In genomic region chr1:19424651-19425570, GRCh38 we compare ENCODE assay signal across 11 cellular contexts.
A peak's percentile ranks its signal among the peaks of the same experiment; 100 is the strongest.
DNase-seq lines count a peak whose midpoint lies in the region; ATAC-seq, FAIRE-seq and TF ChIP-seq lines count a peak whose summit lies in the region.
"Had no signal": no experiment of that assay in that cellular context is flagged by ENCODE, and none has a peak within 500 bp of the region (broad histone marks: within the 10 kb centered on the region; RNA-seq: fewer than 3 reads in every experiment).

No MANE protein-coding gene starts in this region.

- H3K4me3 ChIP-seq in transverse colon, result no peak overlapping the region

- DNase-seq in activated CD4-positive, alpha-beta T cell treated with anti-CD3 and anti-CD28 coated beads for 36 hours, result no peak
- DNase-seq in activated CD4-positive, alpha-beta T cell treated with anti-CD3 and anti-CD28 coated beads for 1 hour, result no peak
- DNase-seq in MCF 10A (ENCODE audit: unreplicated experiment) (peak; percentile 60), midbrain (lab: John Stamatoyannopoulos, UW) (peak; percentile 55), transverse colon (no peak), D721Med (ENCODE audit: insufficient read length, low spot score) (no peak), cortex of kidney (lab: John Stamatoyannopoulos, UW) (no peak)
- no peak for DNase-seq in activated effector memory CD4-positive, alpha-beta T cell treated with anti-CD3 and anti-CD28 coated beads, Interleukin-2, amount 50 U/mL, for 16 hours
- DNase-seq: activated CD4-positive, alpha-beta T cell treated with anti-CD3 and anti-CD28 coated beads for 48 hours; NCI-H524 had no signal

- WGBS in transverse colon (ENCODE audit: low coverage in 1 of 2), 2 donors, result 48 to 68% methylated on average over 2 to 6 of the region's 7 CpGs

- no peaks in the 10 kb centered on the region for H3K27me3 Mint-ChIP-seq in activated CD4-positive, alpha-beta T cell treated with anti-CD3 and anti-CD28 coated beads for 36 hours
- H3K27me3 Mint-ChIP-seq in MCF 10A (ENCODE audit: insufficient read depth, unreplicated experiment), result no peaks in the 10 kb centered on the region

- no peak for FAIRE-seq in D721Med (lab: Jason Lieb, UNC)
- FAIRE-seq: A204.1 had no signal

- no peaks in the 10 kb centered on the region for H3K27me3 ChIP-seq in transverse colon

- TF ChIP-seq CTCF in MCF 10A (IDR thresholded peaks at IDR 0.05; ENCODE audit: unreplicated experiment) (no peak), transverse colon (IDR thresholded peaks at IDR 0.05) (no peak), D721Med (IDR thresholded peaks at IDR 0.05; ENCODE audit: insufficient read depth, missing control alignments) (no peak)

- peak overlapping the region; percentile 80 to 93 (median 82) for H3K27ac ChIP-seq in transverse colon

- no peak for TF ChIP-seq EP300 in transverse colon (IDR thresholded peaks at IDR 0.05; ENCODE audit: low read depth)

- no peaks in the 10 kb centered on the region for H3K36me3 ChIP-seq in transverse colon

- intact Hi-C loops in activated CD4-positive, alpha-beta T cell treated with anti-CD3 and anti-CD28 coated beads for 36 hours (cut with DNase I, micrococcal nuclease), result no loop called here
- intact Hi-C loops in MCF 10A (cut with micrococcal nuclease), result no loop called here
- intact Hi-C loops in transverse colon (cut with DNase I; ENCODE audit: low total_unique reads), result no loop called here

- peaks cover 82% of the 10 kb centered on the region for H3K4me1 Mint-ChIP-seq in activated CD4-positive, alpha-beta T cell treated with anti-CD3 and anti-CD28 coated beads for 36 hours
- peaks cover 44% of the 10 kb centered on the region for H3K4me1 Mint-ChIP-seq in MCF 10A (ENCODE audit: insufficient read depth, unreplicated experiment)

- BruUV-seq in MCF 10A (replicated peaks; lab: Mats Ljungman, UMichigan), result no TSS peak

- no peak overlapping the region for H3K4me3 Mint-ChIP-seq in activated CD4-positive, alpha-beta T cell treated with anti-CD3 and anti-CD28 coated beads for 36 hours
- H3K4me3 Mint-ChIP-seq in MCF 10A (ENCODE audit: unreplicated experiment), result no peak overlapping the region

- peaks cover 10% of the 10 kb centered on the region for H3K36me3 Mint-ChIP-seq in activated CD4-positive, alpha-beta T cell treated with anti-CD3 and anti-CD28 coated beads for 36 hours (ENCODE audit: low read depth)
- no peaks in the 10 kb centered on the region for H3K36me3 Mint-ChIP-seq in MCF 10A (ENCODE audit: insufficient read depth, unreplicated experiment)

- peaks cover 54 to 96% (median 67%) of the 10 kb centered on the region in 4 donors for H3K4me1 ChIP-seq in transverse colon

- CTCF ChIA-PET in activated CD4-positive, alpha-beta T cell treated with anti-CD3 and anti-CD28 coated beads for 36 hours (lab: Charles Lee), result interaction anchor here (1.2 to 1.4 kb wide), 2 partner anchors 10 to 157 kb away, joined by 3 to 4 read pairs; no protein-coding TSS in a partner anchor
- CTCF ChIA-PET in MCF 10A (lab: Yijun Ruan, JAX), result interaction anchor here (0.9 to 1.6 kb wide), 2 partner anchors 20 to 236 kb away, joined by 3 read pairs; no protein-coding TSS in a partner anchor

- no peaks in the 10 kb centered on the region for H3K9me3 Mint-ChIP-seq in activated CD4-positive, alpha-beta T cell treated with anti-CD3 and anti-CD28 coated beads for 36 hours (ENCODE audit: low read depth)
- no peaks in the 10 kb centered on the region for H3K9me3 Mint-ChIP-seq in MCF 10A (ENCODE audit: unreplicated experiment)

- H3K27ac Mint-ChIP-seq in activated CD4-positive, alpha-beta T cell treated with anti-CD3 and anti-CD28 coated beads for 36 hours, result peak overlapping the region; percentile 66
- H3K27ac Mint-ChIP-seq in MCF 10A (ENCODE audit: low read depth, unreplicated experiment), result peak overlapping the region; percentile 49

- in situ Hi-C loops in transverse colon (cut with MboI; ENCODE audit: low pct_ligation_motif_present in 1 of 4, low pct_unique_long_range_greater_than_20kb in 1 of 4, low sequenced_read_pairs in 3 of 4), result no loop called here

- H3K9me3 ChIP-seq in transverse colon, result no peaks in the 10 kb centered on the region

- ATAC-seq in activated CD4-positive, alpha-beta T cell treated with anti-CD3 and anti-CD28 coated beads for 36 hours, result no peak

- POLR2A ChIA-PET in activated CD4-positive, alpha-beta T cell treated with anti-CD3 and anti-CD28 coated beads for 36 hours (lab: Charles Lee), result interaction anchor here (0.5 kb wide), 1 partner anchor 1489 kb away, joined by 7 read pairs; no protein-coding TSS in a partner anchor
- POLR2A ChIA-PET in MCF 10A (lab: Yijun Ruan, JAX), result interaction anchor here (0.6 to 0.9 kb wide), 3 partner anchors 26 to 179 kb away, joined by 3 read pairs; no protein-coding TSS in a partner anchor

- TF ChIP-seq POLR2A in transverse colon (IDR thresholded peaks at IDR 0.05), result no peak

Comparison
In these comparisons a context has a peak if more than half of its experiments do, and no peak if none do; other contexts are left out.
1. DNase-seq: peak in MCF 10A (single experiment) and midbrain (single experiment); none in activated CD4-positive, alpha-beta T cell treated with anti-CD3 and anti-CD28 coated beads for 36 hours (single experiment), activated CD4-positive, alpha-beta T cell treated with anti-CD3 and anti-CD28 coated beads for 1 hour (single experiment), transverse colon (single experiment), D721Med (single experiment), activated effector memory CD4-positive, alpha-beta T cell treated with anti-CD3 and anti-CD28 coated beads, Interleukin-2, amount 50 U/mL, for 16 hours (single experiment) and cortex of kidney (single experiment).